15 cellular contexts compared by ENCODE assay signal in genomic region chr13:33096886-33097610, GRCh38.
"Had no signal": no experiment of that assay in that cellular context is flagged by ENCODE, and none has a peak within 500 bp of the region (broad histone marks: within the 10 kb centered on the region; RNA-seq: fewer than 3 reads in every experiment).

No MANE protein-coding gene starts in this region.

- H3K27me3 ChIP-seq: adrenal gland, cardiac muscle cell, hepatocyte, right atrium auricular region, tibial artery had no signal

- H3K9me3 ChIP-seq: adrenal gland, right atrium auricular region had no signal

- ATAC-seq: stimulated activated memory B cell treated with anti-CD40 and anti-IgM and Interleukin-4, amounts not matched to agents 10 μg/mL and 1 μg/mL and 100 μg/mL, for 72 hours had no signal

- H2AFZ ChIP-seq: hepatocyte had no signal

- H3K36me3 ChIP-seq: adrenal gland, cardiac muscle cell, right atrium auricular region, tibial artery had no signal

- H3K79me2 ChIP-seq: hepatocyte had no signal

- DNase-seq: activated CD4-positive, alpha-beta memory T cell treated with anti-CD3 and anti-CD28 coated beads, Interleukin-2, amount 10 ng/mL, durations not matched to agents 7 days and 5 days; activated CD4-positive, alpha-beta T cell treated with anti-CD3 and anti-CD28 coated beads for 4 hours; activated effector memory CD4-positive, alpha-beta T cell treated with anti-CD3 and anti-CD28 coated beads, Interleukin-2, amount 50 U/mL, for 16 hours; activated T-cell treated with anti-CD3 and anti-CD28 coated beads, Interleukin-2, amount 50 U/mL, for 48 hours; adrenal gland; islet precursor cell; stimulated activated CD4-positive, alpha-beta T cell treated with anti-CD3 and anti-CD28 coated beads, Interleukin-2, amount 100 ng/mL, for 48 hours; tibial artery had no signal

- FAIRE-seq: endometrium, urothelium cell line had no signal

- H3K4me2 ChIP-seq: hepatocyte had no signal

- H3K4me3 ChIP-seq: adrenal gland, cardiac muscle cell, hepatocyte, lung, right atrium auricular region, tibial artery had no signal

- H3K27ac ChIP-seq: adrenal gland, cardiac muscle cell, hepatocyte, right atrium auricular region, tibial artery had no signal

- H3K4me1 ChIP-seq: adrenal gland, right atrium auricular region, tibial artery had no signal
